Comparison of ENCODE assay signal across 14 cellular contexts in genomic region chr10:23099816-23100215, GRCh38. TPM values are rescaled to one million over a fixed set of nuclear protein-coding genes. Genes with fewer than 3 reads are reported as not detected.
DNase-seq lines count a peak whose midpoint lies in the region; ATAC-seq and TF ChIP-seq lines count a peak whose summit lies in the region.
"Had no signal": no experiment of that assay in that cellular context is flagged by ENCODE, and none has a peak within 500 bp of the region (broad histone marks: within the 10 kb centered on the region; RNA-seq: fewer than 3 reads in every experiment).

No MANE protein-coding gene starts in this region.

- peaks cover 0 to 2% of the 10 kb centered on the region in 2 donors for H3K36me3 ChIP-seq in thyroid gland

- no peak for ATAC-seq in activated T-helper 17 cell treated with anti-CD3 and anti-CD28 coated beads, Interleukin-2, amount 50 U/mL, for 72 hours (replicated peaks)
- ATAC-seq in HG02678 (IDR thresholded peaks at IDR 0.05; ENCODE audit: unreplicated experiment) = no peak
- ATAC-seq in HG03571 (IDR thresholded peaks at IDR 0.05; ENCODE audit: unreplicated experiment) = no peak
- ATAC-seq in GM21825 (IDR thresholded peaks at IDR 0.05; ENCODE audit: unreplicated experiment) = no peak

- no peak overlapping the region for H3K4me3 ChIP-seq in thyroid gland (replicated peaks in 1 of 3)
- H3K4me3 ChIP-seq: SJCRH30, skin epidermis, thoracic aorta had no signal

- H3K9me3 Mint-ChIP-seq in activated CD4-positive, alpha-beta T cell treated with anti-CD3 and anti-CD28 coated beads, Interleukin-2, amount 10 ng/mL, durations not matched to agents 24 days and 14 days = peaks cover 17% of the 10 kb centered on the region
- no peaks in the 10 kb centered on the region for H3K9me3 Mint-ChIP-seq in activated T-helper 17 cell treated with anti-CD3 and anti-CD28 coated beads, Interleukin-2, amount 50 U/mL, for 72 hours

- intact Hi-C loops in activated CD4-positive, alpha-beta T cell treated with anti-CD3 and anti-CD28 coated beads, Interleukin-2, amount 10 ng/mL, durations not matched to agents 24 days and 14 days (cut with micrococcal nuclease) = loop anchor here (5.0 to 10.0 kb wide), 7 partner anchors 337 to 1915 kb away; partner anchors contain the start of genes ARHGAP21, DNAJC1, ENKUR and OTUD1
- intact Hi-C loops in thyroid gland (cut with DNase I) = no loop called here

- no peak overlapping the region for H3K4me3 Mint-ChIP-seq in activated CD4-positive, alpha-beta T cell treated with anti-CD3 and anti-CD28 coated beads, Interleukin-2, amount 10 ng/mL, durations not matched to agents 24 days and 14 days
- H3K4me3 Mint-ChIP-seq in activated T-helper 17 cell treated with anti-CD3 and anti-CD28 coated beads, Interleukin-2, amount 50 U/mL, for 72 hours = peak overlapping the region; percentile 1

- H3K4me1 Mint-ChIP-seq in activated CD4-positive, alpha-beta T cell treated with anti-CD3 and anti-CD28 coated beads, Interleukin-2, amount 10 ng/mL, durations not matched to agents 24 days and 14 days = peaks cover 45% of the 10 kb centered on the region
- H3K4me1 Mint-ChIP-seq in activated T-helper 17 cell treated with anti-CD3 and anti-CD28 coated beads, Interleukin-2, amount 50 U/mL, for 72 hours = peaks cover 20% of the 10 kb centered on the region

- no peak for TF ChIP-seq POLR2A in thyroid gland (IDR thresholded peaks at IDR 0.05)

- H3K27ac ChIP-seq in thyroid gland = peak overlapping the region in 2 of 3 donors; percentile 7 to 33
- H3K27ac ChIP-seq: SJCRH30, skin epidermis, thoracic aorta had no signal

- peaks cover 18 to 29% of the 10 kb centered on the region in 2 donors for H3K4me1 ChIP-seq in thyroid gland

- no peak for DNase-seq in activated CD4-positive, alpha-beta T cell treated with anti-CD3 and anti-CD28 coated beads, Interleukin-2, amount 10 ng/mL, durations not matched to agents 24 days and 14 days
- DNase-seq in activated CD4-positive, alpha-beta T cell treated with anti-CD3 and anti-CD28 coated beads, Interleukin-2, amount 50 U/mL, for 4 hours = no peak
- DNase-seq in kidney glomerular epithelial cell (lab: John Stamatoyannopoulos, UW) (peak; percentile 2), thyroid gland (no peak)
- DNase-seq: 8988T; activated CD8-positive, alpha-beta memory T cell treated with anti-CD3 and anti-CD28 coated beads, Interleukin-2, amount 50 U/mL, for 48 hours; NCI-H1930 had no signal

- TF ChIP-seq CTCF in thyroid gland (IDR thresholded peaks at IDR 0.05) = no peak

- H3K9me3 ChIP-seq in thyroid gland = no peaks in the 10 kb centered on the region
- H3K9me3 ChIP-seq: thoracic aorta had no signal

- WGBS in thyroid gland, 2 donors = 76 to 86% methylated on average over 2 of the region's 2 CpGs

- H3K27me3 ChIP-seq in thyroid gland = no peaks in the 10 kb centered on the region
- H3K27me3 ChIP-seq: SJCRH30 had no signal

- H3K27me3 Mint-ChIP-seq in activated CD4-positive, alpha-beta T cell treated with anti-CD3 and anti-CD28 coated beads, Interleukin-2, amount 10 ng/mL, durations not matched to agents 24 days and 14 days = no peaks in the 10 kb centered on the region
- H3K27me3 Mint-ChIP-seq in activated T-helper 17 cell treated with anti-CD3 and anti-CD28 coated beads, Interleukin-2, amount 50 U/mL, for 72 hours = no peaks in the 10 kb centered on the region

- H3K27ac Mint-ChIP-seq in activated CD4-positive, alpha-beta T cell treated with anti-CD3 and anti-CD28 coated beads, Interleukin-2, amount 10 ng/mL, durations not matched to agents 24 days and 14 days = peak overlapping the region; percentile 55
- H3K27ac Mint-ChIP-seq in activated T-helper 17 cell treated with anti-CD3 and anti-CD28 coated beads, Interleukin-2, amount 50 U/mL, for 72 hours = no peak overlapping the region

- peaks cover 13% of the 10 kb centered on the region for H3K36me3 Mint-ChIP-seq in activated CD4-positive, alpha-beta T cell treated with anti-CD3 and anti-CD28 coated beads, Interleukin-2, amount 10 ng/mL, durations not matched to agents 24 days and 14 days (ENCODE audit: low read depth)
- H3K36me3 Mint-ChIP-seq in activated T-helper 17 cell treated with anti-CD3 and anti-CD28 coated beads, Interleukin-2, amount 50 U/mL, for 72 hours (ENCODE audit: low read depth) = peaks cover 8% of the 10 kb centered on the region

RNA-seq across cellular contexts. Expression of gene MSRB2, which starts 4.4 kb away (rescaled TPM):
- total RNA-seq in activated CD4-positive, alpha-beta T cell treated with anti-CD3 and anti-CD28 coated beads, Interleukin-2, amount 10 ng/mL, durations not matched to agents 24 days and 14 days = 3.3 and 3.9 TPM in 2 replicates
- 10 to 100 TPM in 1 of 2 donors, 1 to 10 TPM in 1; 6.0 to 14.2 TPM for total RNA-seq in activated T-helper 17 cell treated with anti-CD3 and anti-CD28 coated beads, Interleukin-2, amount 50 U/mL, for 72 hours
- 10 to 100 TPM; 15.4 to 49.6 (median 30.7) TPM for total RNA-seq in thyroid gland
